ENCODE assay signal across 27 cellular contexts in genomic region chr6:102562713-102563112, GRCh38.
"Had no signal": no experiment of that assay in that cellular context is flagged by ENCODE, and none has a peak within 500 bp of the region (broad histone marks: within the 10 kb centered on the region; RNA-seq: fewer than 3 reads in every experiment).

No MANE protein-coding gene starts in this region.

- H3K9ac ChIP-seq: neural progenitor cell, parathyroid adenoma had no signal

- H3K4me3 Mint-ChIP-seq: nephron; neural progenitor cell; stimulated activated effector memory CD8-positive, alpha-beta T cell treated with anti-CD3 and anti-CD28 coated beads, Interleukin-12 subunit alpha, Interleukin-12 subunit beta, amount 100 ng/mL, for 72 hours; stimulated activated naive B cell treated with anti-CD40 and anti-IgM and Interleukin-4, amounts not matched to agents 10 μg/mL and 1 μg/mL and 100 μg/mL, for 72 hours; stimulated activated naive CD8-positive, alpha-beta T cell treated with anti-CD3 and anti-CD28 coated beads, Interleukin-15, Interleukin-2, amounts not matched to agents 100 ng/mL and 50 ng/mL, for 24 hours had no signal

- ATAC-seq: psoas muscle; right cardiac atrium; right lobe of liver; stimulated activated effector memory CD8-positive, alpha-beta T cell treated with anti-CD3 and anti-CD28 coated beads, Interleukin-12 subunit alpha, Interleukin-12 subunit beta, amount 100 ng/mL, for 72 hours; stimulated activated naive B cell treated with anti-CD40 and anti-IgM and Interleukin-4, amounts not matched to agents 10 μg/mL and 1 μg/mL and 100 μg/mL, for 72 hours had no signal

- H2AFZ ChIP-seq: neural progenitor cell, parathyroid adenoma had no signal

- H3K9me3 ChIP-seq: ovary, psoas muscle, right lobe of liver, sigmoid colon, stomach, thoracic aorta, thyroid gland, tibial nerve, upper lobe of left lung, vagina had no signal

- H3K9me3 Mint-ChIP-seq: nephron; neural progenitor cell; stimulated activated effector memory CD8-positive, alpha-beta T cell treated with anti-CD3 and anti-CD28 coated beads, Interleukin-12 subunit alpha, Interleukin-12 subunit beta, amount 100 ng/mL, for 72 hours; stimulated activated naive CD8-positive, alpha-beta T cell treated with anti-CD3 and anti-CD28 coated beads, Interleukin-15, Interleukin-2, amounts not matched to agents 100 ng/mL and 50 ng/mL, for 24 hours had no signal

- H3K4me2 ChIP-seq: neural progenitor cell had no signal

- H3K4me3 ChIP-seq: neural progenitor cell, ovary, psoas muscle, right lobe of liver, sigmoid colon, stomach, thoracic aorta, thyroid gland, tibial nerve, upper lobe of left lung, vagina had no signal

- H3K36me3 ChIP-seq: neural progenitor cell, ovary, right lobe of liver, sigmoid colon, stomach, thoracic aorta, thyroid gland, tibial nerve, upper lobe of left lung, vagina had no signal

- H3K27me3 ChIP-seq: neural progenitor cell, ovary, right lobe of liver, sigmoid colon, stomach, thyroid gland, tibial nerve, upper lobe of left lung, vagina had no signal

- DNase-seq: occipital lobe; ovary; posterior cingulate gyrus; psoas muscle; right cardiac atrium; right lobe of liver; sigmoid colon; small intestine; stimulated activated CD4-positive, alpha-beta T cell treated with anti-CD3 and anti-CD28 coated beads, Interleukin-15, amount 100 ng/mL, for 24 hours; stimulated activated CD4-positive, alpha-beta T cell treated with anti-CD3 and anti-CD28 coated beads, Interleukin-2, amount 100 ng/mL, for 24 hours; stimulated activated CD4-positive, alpha-beta T cell treated with anti-CD3 and anti-CD28 coated beads, Interleukin-2, amount 100 ng/mL, for 48 hours; stimulated activated CD4-positive, alpha-beta T cell treated with anti-CD3 and anti-CD28 coated beads, Interleukin-4, amount 100 ng/mL, for 24 hours; stimulated activated naive B cell treated with anti-CD40 and anti-IgM and Interleukin-4, amounts not matched to agents 10 μg/mL and 1 μg/mL and 100 μg/mL, for 72 hours; stimulated activated naive CD4-positive, alpha-beta T cell treated with Interleukin-2 at 50 U/mL for 16 hours; stomach; thyroid gland; trophoblast cell; upper lobe of left lung had no signal

- H3K36me3 Mint-ChIP-seq: neural progenitor cell; stimulated activated effector memory CD8-positive, alpha-beta T cell treated with anti-CD3 and anti-CD28 coated beads, Interleukin-12 subunit alpha, Interleukin-12 subunit beta, amount 100 ng/mL, for 72 hours; stimulated activated naive B cell treated with anti-CD40 and anti-IgM and Interleukin-4, amounts not matched to agents 10 μg/mL and 1 μg/mL and 100 μg/mL, for 72 hours had no signal

- H3K27me3 Mint-ChIP-seq: progenitor cell of endocrine pancreas; stimulated activated naive B cell treated with anti-CD40 and anti-IgM and Interleukin-4, amounts not matched to agents 10 μg/mL and 1 μg/mL and 100 μg/mL, for 72 hours; stimulated activated naive CD8-positive, alpha-beta T cell treated with anti-CD3 and anti-CD28 coated beads, Interleukin-15, Interleukin-2, amounts not matched to agents 100 ng/mL and 50 ng/mL, for 24 hours had no signal

- H3K79me2 ChIP-seq: parathyroid adenoma had no signal

- H3K4me1 Mint-ChIP-seq: neural progenitor cell; stimulated activated effector memory CD8-positive, alpha-beta T cell treated with anti-CD3 and anti-CD28 coated beads, Interleukin-12 subunit alpha, Interleukin-12 subunit beta, amount 100 ng/mL, for 72 hours; stimulated activated naive B cell treated with anti-CD40 and anti-IgM and Interleukin-4, amounts not matched to agents 10 μg/mL and 1 μg/mL and 100 μg/mL, for 72 hours had no signal

- H3K4me1 ChIP-seq: neural progenitor cell, parathyroid adenoma, psoas muscle, right lobe of liver, sigmoid colon, stomach, thyroid gland, tibial nerve, upper lobe of left lung, vagina had no signal

- H3K27ac ChIP-seq: neural progenitor cell, ovary, parathyroid adenoma, psoas muscle, right lobe of liver, sigmoid colon, stomach, thoracic aorta, thyroid gland, tibial nerve, upper lobe of left lung, vagina had no signal

- H3K27ac Mint-ChIP-seq: nephron; neural progenitor cell; progenitor cell of endocrine pancreas; stimulated activated effector memory CD8-positive, alpha-beta T cell treated with anti-CD3 and anti-CD28 coated beads, Interleukin-12 subunit alpha, Interleukin-12 subunit beta, amount 100 ng/mL, for 72 hours; stimulated activated naive B cell treated with anti-CD40 and anti-IgM and Interleukin-4, amounts not matched to agents 10 μg/mL and 1 μg/mL and 100 μg/mL, for 72 hours; stimulated activated naive CD8-positive, alpha-beta T cell treated with anti-CD3 and anti-CD28 coated beads, Interleukin-15, Interleukin-2, amounts not matched to agents 100 ng/mL and 50 ng/mL, for 24 hours had no signal
